Comparison of ENCODE assay signal across 8 cellular contexts in genomic region chr16:2919511-2920255, GRCh38. TPM values are rescaled to one million over a fixed set of nuclear protein-coding genes. Genes with fewer than 3 reads are reported as not detected.
DNase-seq lines count a peak whose midpoint lies in the region; ATAC-seq and TF ChIP-seq lines count a peak whose summit lies in the region.

No MANE protein-coding gene starts in this region.

- no peak overlapping the region for H3K4me2 ChIP-seq in parathyroid adenoma (ENCODE audit: low read length)

- H3K27ac ChIP-seq in SJCRH30 (no peak overlapping the region), parathyroid adenoma (no peak overlapping the region)

- peaks cover 6% of the 10 kb centered on the region for H3K4me1 ChIP-seq in SJCRH30
- H3K4me1 ChIP-seq in parathyroid adenoma: peaks cover 8% of the 10 kb centered on the region

- H3K79me2 ChIP-seq in parathyroid adenoma: peaks cover 30% of the 10 kb centered on the region

- H3K9me3 ChIP-seq in SJCRH30 (replicated peaks): no peaks in the 10 kb centered on the region
- H3K9me3 ChIP-seq in parathyroid adenoma (ENCODE audit: control insufficient read depth, low read length): no peaks in the 10 kb centered on the region

- no peak overlapping the region for H3K9ac ChIP-seq in parathyroid adenoma

- TF ChIP-seq CTCF in parathyroid adenoma (IDR thresholded peaks at IDR 0.05): peak; percentile 96

- no peak for ATAC-seq in GM18858 (IDR thresholded peaks at IDR 0.05; ENCODE audit: unreplicated experiment)
- no peak for ATAC-seq in HG03521 (IDR thresholded peaks at IDR 0.05; ENCODE audit: unreplicated experiment)

- peak; percentile 44 for DNase-seq in COLO668 (lab: John Stamatoyannopoulos, UW; ENCODE audit: unreplicated experiment)
- DNase-seq in HT1080 (ENCODE audit: low read depth): peak; percentile 60
- DNase-seq in SJCRH30: peak; percentile 55 to 83
- peak; percentile 66 for DNase-seq in activated naive CD4-positive, alpha-beta T cell treated with Interleukin-2 at 50 U/mL for 16 hours
- DNase-seq in foreskin melanocyte: peak; percentile 73

- H3K4me3 ChIP-seq in SJCRH30 (no peak overlapping the region), parathyroid adenoma (ENCODE audit: low read depth, low read length) (no peak overlapping the region)

- no peaks in the 10 kb centered on the region for H3K36me3 ChIP-seq in SJCRH30
- no peaks in the 10 kb centered on the region for H3K36me3 ChIP-seq in parathyroid adenoma (ENCODE audit: control insufficient read depth, insufficient read depth, low read length)

- H3K27me3 ChIP-seq in SJCRH30 (no peaks in the 10 kb centered on the region), parathyroid adenoma (ENCODE audit: control insufficient read depth, insufficient read depth, low read length) (no peaks in the 10 kb centered on the region)

- H2AFZ ChIP-seq in parathyroid adenoma: no peak overlapping the region

RNA-seq across cellular contexts. Expression of gene FLYWCH1, which starts 8.0 kb away (rescaled TPM):
- 21.0 and 25.8 TPM in 2 replicates for total RNA-seq in HT1080 (2014; rRNA removed; shearing (Covaris generic))
- 23.0 and 29.1 TPM in 2 replicates for polyA plus RNA-seq in HT1080 (2015; cell fraction: cytosol; rRNA removed)
- 117 and 143 TPM in 2 replicates for polyA plus RNA-seq in HT1080 (2015; cell fraction: nucleus; rRNA removed)
- total RNA-seq in SJCRH30 (2014; rRNA removed; shearing (Covaris generic)): 9.1 and 9.7 TPM in 2 replicates

RNA-seq across cellular contexts. Expression of gene FLYWCH2, which starts 36.7 kb away (rescaled TPM):
- total RNA-seq in HT1080 (2014; rRNA removed; shearing (Covaris generic)): 33.2 and 34.5 TPM in 2 replicates
- polyA plus RNA-seq in HT1080 (2015; cell fraction: cytosol; rRNA removed): 36.5 and 37.2 TPM in 2 replicates
- polyA plus RNA-seq in HT1080 (2015; cell fraction: nucleus; rRNA removed): 16.8 and 17.2 TPM in 2 replicates
- total RNA-seq in SJCRH30 (2014; rRNA removed; shearing (Covaris generic)): 35.4 and 40.6 TPM in 2 replicates

RNA-seq across cellular contexts. Expression of gene KREMEN2, which starts 44.4 kb away (rescaled TPM):
- 2.4 and 2.5 TPM in 2 replicates for total RNA-seq in HT1080 (2014; rRNA removed; shearing (Covaris generic))
- polyA plus RNA-seq in HT1080 (2015; cell fraction: cytosol; rRNA removed): 0.84 and 2.1 TPM in 2 replicates
- 2.2 and 2.8 TPM in 2 replicates for polyA plus RNA-seq in HT1080 (2015; cell fraction: nucleus; rRNA removed)
- 13.8 and 14.9 TPM in 2 replicates for total RNA-seq in SJCRH30 (2014; rRNA removed; shearing (Covaris generic))

RNA-seq across cellular contexts. Expression of gene PAQR4, which starts 49.5 kb away (rescaled TPM):
- total RNA-seq in HT1080 (2014; rRNA removed; shearing (Covaris generic)): 47.9 TPM in 2 replicates
- polyA plus RNA-seq in HT1080 (2015; cell fraction: cytosol; rRNA removed): 23.6 and 29.2 TPM in 2 replicates
- 25.3 and 31.5 TPM in 2 replicates for polyA plus RNA-seq in HT1080 (2015; cell fraction: nucleus; rRNA removed)
- total RNA-seq in SJCRH30 (2014; rRNA removed; shearing (Covaris generic)): 28.1 and 34.1 TPM in 2 replicates
